Comparison of ENCODE assay signal across 34 cellular contexts in the genomic region with DNA sequence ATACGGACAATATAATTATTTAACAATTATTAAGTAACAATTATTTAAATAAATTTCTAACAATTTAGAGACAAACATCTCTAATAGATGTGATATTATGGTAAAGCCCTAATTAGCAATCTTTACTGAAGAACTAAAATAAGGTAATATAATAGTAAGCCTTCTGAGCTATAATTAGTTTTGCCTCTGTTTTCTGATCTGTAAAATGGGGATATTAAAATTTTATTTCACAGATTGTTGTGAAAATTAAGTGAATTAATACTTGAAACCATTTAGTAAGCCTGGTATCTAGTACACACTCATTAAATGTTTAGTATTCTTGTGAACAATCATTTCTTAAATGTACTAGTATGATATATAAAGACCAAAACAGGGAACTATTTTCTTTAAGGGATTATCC.
"Had no signal": no experiment of that assay in that cellular context is flagged by ENCODE, and none has a peak within 500 bp of the region (broad histone marks: within the 10 kb centered on the region; RNA-seq: fewer than 3 reads in every experiment).

No MANE protein-coding gene starts in this region.

- H3K27me3 ChIP-seq: MG63 had no signal

- H3K36me3 ChIP-seq: MG63 had no signal

- DNase-seq: Karpas-422, Kasumi-1, MG63, MM.1S, MV-4-11, NCI-H1048, NCI-H1092, NCI-H1092 treated with DMSO at 0.1 percent for 48 hours, NCI-H1105, NCI-H1105 treated with DMSO at 0.1 percent for 48 hours, NCI-H1417, NCI-H1417 treated with DMSO at 0.1 percent for 48 hours, NCI-H1436, NCI-H1436 treated with DMSO at 0.1 percent for 48 hours, NCI-H146, NCI-H1694, NCI-H1694 treated with DMSO at 0.1 percent for 48 hours, NCI-H187, NCI-H187 treated with DMSO at 0.1 percent for 48 hours, NCI-H1930, NCI-H2029, NCI-H2029 treated with DMSO at 0.1 percent for 48 hours, NCI-H2081, NCI-H2081 treated with DMSO at 0.1 percent for 48 hours, NCI-H2107, NCI-H2171, NCI-H2171 treated with DMSO at 0.1 percent for 48 hours, NCI-H2227 treated with DMSO at 0.1 percent for 48 hours, NCI-H226, NCI-H345, NCI-H446, NCI-H446 treated with DMSO at 0.1 percent for 48 hours, NCI-H510A, NCI-H510A treated with DMSO at 0.1 percent for 48 hours had no signal

- H3K4me3 ChIP-seq: MG63 had no signal
